19 cellular contexts compared by ENCODE assay signal in the genomic region with DNA sequence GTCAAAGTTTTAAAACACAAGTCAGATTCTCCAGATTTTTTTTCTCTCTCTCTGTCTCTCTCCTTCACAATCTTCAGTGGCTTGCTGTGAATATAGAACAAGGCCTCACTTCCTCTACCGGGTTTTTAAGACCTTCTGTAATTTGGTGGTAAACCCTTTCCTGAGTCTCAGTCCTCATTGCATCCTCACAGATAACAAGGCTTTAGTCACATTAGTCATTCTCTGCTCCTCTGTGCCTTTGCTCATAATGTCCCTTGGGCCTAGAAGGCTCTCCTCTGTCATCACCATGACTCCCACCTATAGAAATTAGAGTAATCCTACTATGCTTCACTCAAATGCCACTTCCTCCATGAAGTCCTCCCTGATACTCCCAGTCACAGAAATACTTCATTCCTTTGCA.
DNase-seq lines count a peak whose midpoint lies in the region; ATAC-seq, FAIRE-seq and TF ChIP-seq lines count a peak whose summit lies in the region.
"Had no signal": no experiment of that assay in that cellular context is flagged by ENCODE, and none has a peak within 500 bp of the region (broad histone marks: within the 10 kb centered on the region; RNA-seq: fewer than 3 reads in every experiment).

No MANE protein-coding gene starts in this region.

- POLR2A ChIA-PET in A673 (lab: Charles Lee; ENCODE audit: low non-redundant PET) (no interaction called here), K562 (lab: Yijun Ruan, JAX) (no interaction called here), MCF 10A (lab: Yijun Ruan, JAX) (no interaction called here)

- ATAC-seq in K562, result no peak
- no peak for ATAC-seq in HG02623 (IDR thresholded peaks at IDR 0.05; ENCODE audit: unreplicated experiment)
- ATAC-seq: CD8-positive, alpha-beta T cell; sciatic nerve; upper lobe of right lung had no signal

- H3K9me3 Mint-ChIP-seq in MCF 10A (ENCODE audit: unreplicated experiment), result no peaks in the 10 kb centered on the region
- H3K9me3 Mint-ChIP-seq: CD8-positive, alpha-beta T cell; T-helper 2 cell treated with Interferon-gamma antibody and Interleukin-4, amounts not matched to agents 5 μg/mL and 100 μg/mL, for 36 hours had no signal

- FAIRE-seq in K562 (lab: Jason Lieb, UNC) (no peak), small intestine (lab: Jason Lieb, UNC) (no peak)

- H4K20me1 ChIP-seq in GM23248 (ENCODE audit: insufficient read depth), result no peaks in the 10 kb centered on the region
- no peaks in the 10 kb centered on the region for H4K20me1 ChIP-seq in K562 (replicated peaks; ENCODE audit: control insufficient read depth, insufficient read depth, low read length)

- peaks cover 7% of the 10 kb centered on the region for H3K4me1 ChIP-seq in A673 (ENCODE audit: insufficient read depth, low read length, poor library complexity, severe bottlenecking)
- peaks cover 8% of the 10 kb centered on the region; the same call in 1 of the 2 replicates for H3K4me1 ChIP-seq in GM23248 (ENCODE audit: insufficient read depth)
- H3K4me1 ChIP-seq in K562 (replicated peaks in 1 of 2; ENCODE audit: control insufficient read depth in 2 of 2, insufficient read depth in 2 of 2, low read length in 2 of 2), result no peaks in the 10 kb centered on the region
- H3K4me1 ChIP-seq in small intestine (ENCODE audit: control insufficient read depth in 2 of 2, insufficient read depth in 1 of 2, low read depth in 1 of 2, low read length in 1 of 2), result no peaks in the 10 kb centered on the region
- H3K4me1 ChIP-seq: upper lobe of right lung had no signal

- TF ChIP-seq EP300 in K562 (IDR thresholded peaks at IDR 0.05; ENCODE audit: low read length), result no peak

- no peak overlapping the region for H3K9ac ChIP-seq in GM23248
- H3K9ac ChIP-seq in K562 (ENCODE audit: insufficient read depth in 1 of 2, low read depth in 2 of 2, low read length in 2 of 2), result no peak overlapping the region

- no peaks in the 10 kb centered on the region for H3K9me2 ChIP-seq in GM23248 (ENCODE audit: insufficient read depth)

- no TSS peak for BruUV-seq in A673 (replicated peaks; lab: Mats Ljungman, UMichigan)
- no TSS peak for BruUV-seq in K562 (replicated peaks; lab: Mats Ljungman, UMichigan)
- BruUV-seq in MCF 10A (replicated peaks; lab: Mats Ljungman, UMichigan), result no TSS peak

- WGBS in GM23248 (ENCODE audit: low coverage in 1 of 2, low lambda C conversion rate in 2 of 2, missing lambda C conversion rate in 2 of 2), 2 experiments, result 36 to 48% methylated on average over 1 of the region's 1 CpG
- 0% methylated on average over 1 of the region's 1 CpG for WGBS in K562 (ENCODE audit: insufficient coverage, low coverage, missing lambda C conversion rate)
- WGBS in small intestine, 3 donors, result 48 to 69% (median 49%) methylated on average over 1 of the region's 1 CpG

- no peak overlapping the region for H3K27ac Mint-ChIP-seq in MCF 10A (ENCODE audit: low read depth, unreplicated experiment)
- H3K27ac Mint-ChIP-seq: CD8-positive, alpha-beta T cell; T-helper 2 cell treated with Interferon-gamma antibody and Interleukin-4, amounts not matched to agents 5 μg/mL and 100 μg/mL, for 36 hours had no signal

- H3K27ac ChIP-seq in A673 (ENCODE audit: low read depth, low read length, poor library complexity, severe bottlenecking), result no peak overlapping the region
- no peak overlapping the region for H3K27ac ChIP-seq in GM23248
- no peak overlapping the region for H3K27ac ChIP-seq in K562 (ENCODE audit: extremely low read depth, low read depth, low read length)
- H3K27ac ChIP-seq in small intestine (ENCODE audit: low read depth in 1 of 2, low read length in 1 of 2), result no peak overlapping the region
- H3K27ac ChIP-seq: upper lobe of right lung had no signal

- DNase-seq in A673 (ENCODE audit: low spot score), result peak; percentile 23
- DNase-seq in GM23248, result peak; percentile 22
- DNase-seq in NOMO-1 treated with DMSO at 0.1 percent for 48 hours (lab: John Stamatoyannopoulos, UW; ENCODE audit: unreplicated experiment), result peak; percentile 98
- no peak for DNase-seq in K562 (ENCODE audit: extremely low read depth in 1 of 4, low spot score in 3 of 4)
- no peak for DNase-seq in kidney tubule cell (ENCODE audit: low spot score)
- no peak for DNase-seq in MCF 10A (ENCODE audit: unreplicated experiment)
- DNase-seq in small intestine, result no peak
- DNase-seq: ACHN; CD8-positive, alpha-beta T cell; central memory CD4-positive, alpha-beta T cell; DMS79; effector CD8-positive, alpha-beta T cell; NCI-H2029; NCI-H510A; SHP77 treated with DMSO at 0.1 percent for 48 hours; upper lobe of right lung had no signal

- H3K79me2 ChIP-seq in GM23248 (ENCODE audit: insufficient read depth), result no peaks in the 10 kb centered on the region
- no peaks in the 10 kb centered on the region for H3K79me2 ChIP-seq in K562 (ENCODE audit: control insufficient read depth, insufficient read depth, low read length)

- H3K4me3 ChIP-seq in A673 (ENCODE audit: low read depth, low read length, poor library complexity, severe bottlenecking) (no peak overlapping the region), GM23248 (no peak overlapping the region), K562 (no peak overlapping the region), small intestine (ENCODE audit: low read depth in 1 of 2, low read length in 2 of 2) (no peak overlapping the region)
- H3K4me3 ChIP-seq: upper lobe of right lung had no signal

- H3K27me3 ChIP-seq in A673 (replicated peaks; ENCODE audit: insufficient read depth, low read depth, low read length, poor library complexity) (no peaks in the 10 kb centered on the region), GM23248 (replicated peaks; ENCODE audit: insufficient read depth) (no peaks in the 10 kb centered on the region), K562 (ENCODE audit: control insufficient read depth in 2 of 2, insufficient read depth in 2 of 2, low read length in 2 of 2) (no peaks in the 10 kb centered on the region), small intestine (ENCODE audit: control insufficient read depth in 2 of 2, insufficient read depth in 2 of 2, low read length in 2 of 2) (no peaks in the 10 kb centered on the region)
- H3K27me3 ChIP-seq: upper lobe of right lung had no signal

- peaks cover 12% of the 10 kb centered on the region for H3F3A ChIP-seq in GM23248 (ENCODE audit: insufficient read depth)

- H3K4me2 ChIP-seq in GM23248 (ENCODE audit: unreplicated experiment) (no peak overlapping the region), K562 (ENCODE audit: insufficient read depth, low read length) (no peak overlapping the region)

- in situ Hi-C loops in GM23248 (cut with MboI), result no loop called here
- in situ Hi-C loops in K562 (cut with MboI), result no loop called here

- H3K36me3 ChIP-seq in A673 (ENCODE audit: insufficient read depth, low read length, poor library complexity, severe bottlenecking) (no peaks in the 10 kb centered on the region), GM23248 (ENCODE audit: low read depth) (no peaks in the 10 kb centered on the region), K562 (ENCODE audit: control insufficient read depth, insufficient read depth, low read length) (no peaks in the 10 kb centered on the region), small intestine (ENCODE audit: control insufficient read depth in 2 of 2, insufficient read depth in 2 of 2, low read length in 2 of 2) (no peaks in the 10 kb centered on the region)
- H3K36me3 ChIP-seq: upper lobe of right lung had no signal

- TF ChIP-seq RAD21 in K562 (CRISPR knock-in tag; conservative IDR thresholded peaks at IDR 0.05 in 1 of 2, IDR thresholded peaks at IDR 0.05 in 1 of 2), result no peak

- no peaks in the 10 kb centered on the region for H3K9me1 ChIP-seq in K562 (ENCODE audit: control insufficient read depth, insufficient read depth, low read length)

- H2AFZ ChIP-seq in GM23248 (no peak overlapping the region), K562 (ENCODE audit: low read depth, low read length) (no peak overlapping the region)

- CTCF ChIA-PET in A673 (lab: Charles Lee), result no interaction called here
- CTCF ChIA-PET in K562 (lab: Yijun Ruan, JAX; ENCODE audit: low intra/inter-chr PET ratio), result no interaction called here
- CTCF ChIA-PET in MCF 10A (lab: Yijun Ruan, JAX), result no interaction called here

- H3K27me3 Mint-ChIP-seq in MCF 10A (ENCODE audit: insufficient read depth, unreplicated experiment), result peaks cover 32% of the 10 kb centered on the region

- H3K9me3 ChIP-seq in A673 (ENCODE audit: low read depth, low read length, poor library complexity, severe bottlenecking) (no peaks in the 10 kb centered on the region), GM23248 (ENCODE audit: low read depth) (no peaks in the 10 kb centered on the region), K562 (replicated peaks; ENCODE audit: control insufficient read depth, insufficient read depth, low read depth, low read length) (no peaks in the 10 kb centered on the region), small intestine (ENCODE audit: control insufficient read depth, low read depth) (no peaks in the 10 kb centered on the region)
- H3K9me3 ChIP-seq: upper lobe of right lung had no signal

- no peaks in the 10 kb centered on the region for H3K4me1 Mint-ChIP-seq in MCF 10A (ENCODE audit: insufficient read depth, unreplicated experiment)

- TF ChIP-seq CTCF in A673 (conservative IDR thresholded peaks at IDR 0.05; ENCODE audit: low read depth, low read length) (no peak), K562 (IDR thresholded peaks at IDR 0.05 in 2 of 3, conservative IDR thresholded peaks at IDR 0.05 in 1 of 3; ENCODE audit: insufficient read depth in 2 of 3, low read depth in 1 of 3, low read length in 3 of 3) (no peak), MCF 10A (IDR thresholded peaks at IDR 0.05; ENCODE audit: unreplicated experiment) (no peak)

- intact Hi-C loops in A673 (cut with micrococcal nuclease; ENCODE audit: unreplicated experiment) (no loop called here), K562 (cut with micrococcal nuclease) (no loop called here), MCF 10A (cut with micrococcal nuclease) (no loop called here)

- no peaks in the 10 kb centered on the region for H3K36me3 Mint-ChIP-seq in MCF 10A (ENCODE audit: insufficient read depth, unreplicated experiment)
- H3K36me3 Mint-ChIP-seq: CD8-positive, alpha-beta T cell had no signal

- TF ChIP-seq POLR2A in K562 (conservative IDR thresholded peaks at IDR 0.05), result no peak

- no peak overlapping the region for H3K4me3 Mint-ChIP-seq in MCF 10A (ENCODE audit: unreplicated experiment)
- H3K4me3 Mint-ChIP-seq: CD8-positive, alpha-beta T cell; T-helper 2 cell treated with Interferon-gamma antibody and Interleukin-4, amounts not matched to agents 5 μg/mL and 100 μg/mL, for 36 hours had no signal

TF ChIP-seq in K562, 482 proteins besides CTCF, POLR2A, EP300 and RAD21:
- TF ChIP-seq RBM25 (IDR thresholded peaks at IDR 0.05; ENCODE audit: low read depth, low read length, severe bottlenecking) (peak; percentile 32), ELF1 (tag; IDR thresholded peaks at IDR 0.05) (no peak), ZFP36 (IDR thresholded peaks at IDR 0.05; ENCODE audit: low read depth, low read length, partially characterized antibody) (peak; percentile 77)

Comparison
In these comparisons a context has a peak if more than half of its experiments do, and no peak if none do; other contexts are left out.
1. DNase-seq: peak in A673 (single experiment), GM23248 (single experiment) and NOMO-1 treated with DMSO at 0.1 percent for 48 hours (single experiment); none in K562 (0 of 4), kidney tubule cell (single experiment), MCF 10A (single experiment) and small intestine (single experiment).